8 cellular contexts compared by ENCODE assay signal in genomic region chr14:60327447-60328331, GRCh38.
A peak's percentile ranks its signal among the peaks of the same experiment; 100 is the strongest.
DNase-seq lines count a peak whose midpoint lies in the region; TF ChIP-seq lines count a peak whose summit lies in the region.

No MANE protein-coding gene starts in this region.

- H3K36me3 Mint-ChIP-seq in neural crest cell (ENCODE audit: low read depth), result no peaks in the 10 kb centered on the region

- H3K4me3 Mint-ChIP-seq in neural crest cell, result peak overlapping the region; percentile 69

- no peak overlapping the region for H3K27ac ChIP-seq in urinary bladder (ENCODE audit: low read depth)

- DNase-seq in H7 (peak; percentile 77), NCI-H1092 treated with DMSO at 0.1 percent for 48 hours (lab: John Stamatoyannopoulos, UW) (peak; percentile 88), epithelial cell of proximal tubule (ENCODE audit: low read depth) (no peak), neural crest cell (ENCODE audit: low read depth, low spot score) (no peak), NK-92 (lab: John Stamatoyannopoulos, UW; ENCODE audit: unreplicated experiment) (no peak)
- DNase-seq in activated CD4-positive, alpha-beta T cell treated with anti-CD3 and anti-CD28 coated beads, Interleukin-2, amount 50 U/mL, for 24 hours (ENCODE audit: low read depth in 1 of 2, low spot score in 1 of 2), result peak; percentile 4 to 18

- no peaks in the 10 kb centered on the region for H3K9me3 Mint-ChIP-seq in neural crest cell

- H3K4me1 Mint-ChIP-seq in neural crest cell, result peaks cover 43% of the 10 kb centered on the region

- WGBS in urinary bladder, result 14% methylated on average over 58 of the region's 58 CpGs

- H3K4me3 ChIP-seq in GM12875 (ENCODE audit: low read depth, low read length), result peak overlapping the region; percentile 68
- H3K4me3 ChIP-seq in H7 (ENCODE audit: insufficient read depth, low read depth, low read length), result peak overlapping the region; percentile 41
- peak overlapping the region; percentile 48 for H3K4me3 ChIP-seq in epithelial cell of proximal tubule (ENCODE audit: low read depth, low read length)
- H3K4me3 ChIP-seq in urinary bladder (ENCODE audit: low read depth, low read length), result peak overlapping the region; percentile 22

- H3K36me3 ChIP-seq in H7 (replicated peaks; ENCODE audit: control insufficient read depth, insufficient read depth, low read length) (no peaks in the 10 kb centered on the region), urinary bladder (ENCODE audit: insufficient read depth) (no peaks in the 10 kb centered on the region)

- H3K4me1 ChIP-seq in urinary bladder (ENCODE audit: insufficient read depth), result peaks cover 3% of the 10 kb centered on the region

- peaks cover 56% of the 10 kb centered on the region for H3K27me3 Mint-ChIP-seq in neural crest cell (ENCODE audit: low read depth)

- TF ChIP-seq CTCF in GM12875 (IDR thresholded peaks at IDR 0.05; ENCODE audit: borderline replicate concordance, insufficient read depth, low read depth, low read length) (0 out of 2 replicates have a peak, but pooled peaks have one; percentile 20), epithelial cell of proximal tubule (conservative IDR thresholded peaks at IDR 0.05; ENCODE audit: low read depth, low read length) (peak; percentile 2), neural crest cell (conservative IDR thresholded peaks at IDR 0.05) (no peak)

- H3K27ac Mint-ChIP-seq in neural crest cell (ENCODE audit: unreplicated experiment), result no peak overlapping the region

- H3K27me3 ChIP-seq in H7 (ENCODE audit: control insufficient read depth, insufficient read depth, low read length), result peaks cover 6% of the 10 kb centered on the region

Comparison
In these comparisons a context has a peak if more than half of its experiments do, and no peak if none do; other contexts are left out.
1. DNase-seq: peak in H7 (single experiment), NCI-H1092 treated with DMSO at 0.1 percent for 48 hours (single experiment) and activated CD4-positive, alpha-beta T cell treated with anti-CD3 and anti-CD28 coated beads, Interleukin-2, amount 50 U/mL, for 24 hours (2 of 2); none in epithelial cell of proximal tubule (single experiment), neural crest cell (single experiment) and NK-92 (single experiment).
2. Peak in every context shown above with its lines, with median percentiles within 50 percentile points of each other: H3K4me3 ChIP-seq.